8 cellular contexts compared by ENCODE assay signal in genomic region chr9:109182940-109183798, GRCh38. TPM values are rescaled to one million over a fixed set of nuclear protein-coding genes. Genes with fewer than 3 reads are reported as not detected.
DNase-seq lines count a peak whose midpoint lies in the region; ATAC-seq and TF ChIP-seq lines count a peak whose summit lies in the region.

No MANE protein-coding gene starts in this region.

- no peak overlapping the region for H3K9ac ChIP-seq in Karpas-422 (ENCODE audit: low read length)

- no peak overlapping the region for H2AFZ ChIP-seq in Karpas-422 (ENCODE audit: low read length)

- H3K4me1 ChIP-seq in Karpas-422 (ENCODE audit: low read length): no peaks in the 10 kb centered on the region
- H3K4me1 ChIP-seq in effector memory CD4-positive, alpha-beta T cell (ENCODE audit: control insufficient read depth, insufficient read depth, low read length, poor library complexity, severe bottlenecking): no peaks in the 10 kb centered on the region

- H3K9me3 ChIP-seq in Karpas-422 (ENCODE audit: low read length): no peaks in the 10 kb centered on the region
- no peaks in the 10 kb centered on the region for H3K9me3 ChIP-seq in effector memory CD4-positive, alpha-beta T cell (ENCODE audit: control insufficient read depth, low read length)

- no peak overlapping the region for H3K4me3 ChIP-seq in Karpas-422 (ENCODE audit: low read length)
- no peak overlapping the region for H3K4me3 ChIP-seq in effector memory CD4-positive, alpha-beta T cell (ENCODE audit: insufficient read depth, low read depth, low read length, poor library complexity, severe bottlenecking)

- peak; percentile 67 for DNase-seq in GM03348 (ENCODE audit: low spot score)
- peak; percentile 61 for DNase-seq in Karpas-422
- peak; percentile 39 for DNase-seq in astrocyte of the hippocampus (ENCODE audit: low read depth, low spot score)
- peak; percentile 58 for DNase-seq in left lobe of liver (ENCODE audit: low spot score)
- DNase-seq in NK-92 treated with Interleukin-12 subunit alpha and Interleukin-12 subunit beta, amount 100 ng/mL, for 24 hours (lab: John Stamatoyannopoulos, UW): no peak
- no peak for DNase-seq in NCI-H2081 treated with DMSO at 0.1 percent for 48 hours (lab: John Stamatoyannopoulos, UW)
- DNase-seq in effector memory CD4-positive, alpha-beta T cell: no peak

- H3K9me2 ChIP-seq in Karpas-422 (replicated peaks; ENCODE audit: insufficient read depth, low read length): no peaks in the 10 kb centered on the region

- H3K27ac ChIP-seq in 22Rv1: no peak overlapping the region
- H3K27ac ChIP-seq in Karpas-422 (ENCODE audit: low read length): no peak overlapping the region
- no peak overlapping the region for H3K27ac ChIP-seq in effector memory CD4-positive, alpha-beta T cell (ENCODE audit: insufficient read depth, low read length, poor library complexity, severe bottlenecking)

- peak; percentile 92 for ATAC-seq in left lobe of liver

- no peaks in the 10 kb centered on the region for H3K36me3 ChIP-seq in Karpas-422 (ENCODE audit: insufficient read depth, low read length)
- H3K36me3 ChIP-seq in effector memory CD4-positive, alpha-beta T cell (ENCODE audit: control insufficient read depth, insufficient read depth, low read length): no peaks in the 10 kb centered on the region

- H3K79me2 ChIP-seq in Karpas-422 (ENCODE audit: low read length): no peaks in the 10 kb centered on the region

- H4K20me1 ChIP-seq in Karpas-422 (ENCODE audit: insufficient read depth, low read depth, low read length): no peaks in the 10 kb centered on the region

- H3K4me2 ChIP-seq in Karpas-422 (ENCODE audit: low read depth, low read length, poor library complexity, severe bottlenecking): no peak overlapping the region

- H3K27me3 ChIP-seq in Karpas-422 (ENCODE audit: low read length): no peaks in the 10 kb centered on the region
- no peaks in the 10 kb centered on the region for H3K27me3 ChIP-seq in effector memory CD4-positive, alpha-beta T cell (replicated peaks; ENCODE audit: control insufficient read depth, insufficient read depth, low read length, poor library complexity, severe bottlenecking)

- peak; percentile 82 for TF ChIP-seq CTCF in 22Rv1 (IDR thresholded peaks at IDR 0.05)

RNA-seq across cellular contexts. Expression of gene FRRS1L, which starts 16.1 kb away (rescaled TPM):
- total RNA-seq in Karpas-422 (2014; rRNA removed; shearing (Covaris generic); ENCODE audit: low replicate concordance): not detected in 2 replicates
- total RNA-seq in left lobe of liver: 0.03 TPM

Comparison
In these comparisons a context has a peak if more than half of its experiments do, and no peak if none do; other contexts are left out.
1. DNase-seq: peak in GM03348 (single experiment), Karpas-422 (single experiment), astrocyte of the hippocampus (single experiment) and left lobe of liver (single experiment); none in NK-92 treated with Interleukin-12 subunit alpha and Interleukin-12 subunit beta, amount 100 ng/mL, for 24 hours (single experiment), NCI-H2081 treated with DMSO at 0.1 percent for 48 hours (single experiment) and effector memory CD4-positive, alpha-beta T cell (0 of 3).